18 cellular contexts compared by ENCODE assay signal in the genomic region with DNA sequence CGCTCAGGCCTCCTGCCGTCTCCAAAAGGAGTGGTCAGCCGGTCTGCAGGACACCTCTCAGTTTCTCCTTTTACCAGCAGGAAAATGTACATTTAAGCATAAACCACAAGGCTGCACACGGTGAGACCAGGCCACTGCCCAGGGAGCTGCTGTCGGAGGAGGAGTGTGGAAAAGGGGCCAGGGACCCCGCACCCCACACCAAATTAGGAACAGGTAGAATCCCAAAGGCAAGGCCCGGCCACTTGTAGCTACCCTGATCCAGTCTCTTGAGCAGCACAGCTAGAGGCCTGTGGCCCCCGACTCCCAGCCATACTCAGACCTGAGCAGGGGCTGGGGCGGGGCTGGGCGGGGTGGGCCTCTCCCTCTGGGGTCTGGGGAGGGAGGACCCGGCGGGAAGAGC.
A peak's percentile ranks its signal among the peaks of the same experiment; 100 is the strongest.
DNase-seq lines count a peak whose midpoint lies in the region; ATAC-seq and TF ChIP-seq lines count a peak whose summit lies in the region.
"Had no signal": no experiment of that assay in that cellular context is flagged by ENCODE, and none has a peak within 500 bp of the region (broad histone marks: within the 10 kb centered on the region; RNA-seq: fewer than 3 reads in every experiment).

No MANE protein-coding gene starts in this region.

- H3K27me3 Mint-ChIP-seq in activated T-cell treated with anti-CD3 and anti-CD28 coated beads, Interleukin-2, amount 50 U/mL, for 72 hours (ENCODE audit: low read depth), result no peaks in the 10 kb centered on the region

- intact Hi-C loops in tibial artery (cut with DNase I; ENCODE audit: low total_unique reads), result loop anchor here (10.0 kb wide), 1 partner anchor 135 kb away; no protein-coding TSS in a partner anchor

- ATAC-seq in activated T-cell treated with anti-CD3 and anti-CD28 coated beads, Interleukin-2, amount 50 U/mL, for 72 hours (replicated peaks in 1 of 2), result no peak
- no peak for ATAC-seq in stimulated activated effector memory CD8-positive, alpha-beta T cell treated with anti-CD3 and anti-CD28 coated beads, Interleukin-12 subunit alpha, Interleukin-12 subunit beta, amount 100 ng/mL, for 72 hours
- no peak for ATAC-seq in GM18907 (IDR thresholded peaks at IDR 0.05; ENCODE audit: unreplicated experiment)
- ATAC-seq: Panc1 had no signal

- POLR2A ChIA-PET in RWPE1 (lab: Yijun Ruan, JAX; ENCODE audit: low non-redundant PET), result no interaction called here

- peaks cover 18 to 65% of the 10 kb centered on the region in 2 donors for H3K36me3 Mint-ChIP-seq in activated T-cell treated with anti-CD3 and anti-CD28 coated beads, Interleukin-2, amount 50 U/mL, for 72 hours (ENCODE audit: insufficient read depth in 2 of 2)
- H3K36me3 Mint-ChIP-seq in stimulated activated effector memory CD8-positive, alpha-beta T cell treated with anti-CD3 and anti-CD28 coated beads, Interleukin-12 subunit alpha, Interleukin-12 subunit beta, amount 100 ng/mL, for 72 hours, result peaks cover 100% of the 10 kb centered on the region

- DNase-seq in activated T-cell treated with anti-CD3 and anti-CD28 coated beads, Interleukin-2, amount 50 U/mL, for 72 hours, result no peak
- DNase-seq in activated T-cell treated with anti-CD3 and anti-CD28 coated beads, Interleukin-2, amount 50 U/mL, for 48 hours, result no peak
- DNase-seq in RWPE1 (ENCODE audit: low spot score), result no peak
- DNase-seq in stimulated activated effector memory CD8-positive, alpha-beta T cell treated with anti-CD3 and anti-CD28 coated beads, Interleukin-12 subunit alpha, Interleukin-12 subunit beta, amount 100 ng/mL, for 72 hours (ENCODE audit: low spot score in 2 of 2), result no peak
- DNase-seq in NCI-H2107 (lab: John Stamatoyannopoulos, UW), result no peak
- DNase-seq in tibial artery, result no peak
- DNase-seq: activated CD4-positive, alpha-beta T cell treated with anti-CD3 and anti-CD28 coated beads for 4 hours; DMS79; KBM-7; NCI-H1930; occipital lobe; retina; SK-N-SH; testis had no signal

- CTCF ChIA-PET in RWPE1 (lab: Yijun Ruan, JAX), result interaction anchor here (0.7 kb wide), 1 partner anchor 80 kb away, joined by 7 read pairs; no protein-coding TSS in a partner anchor

- H3K27ac Mint-ChIP-seq in activated T-cell treated with anti-CD3 and anti-CD28 coated beads, Interleukin-2, amount 50 U/mL, for 72 hours, result peak overlapping the region; percentile 98
- H3K27ac Mint-ChIP-seq in stimulated activated effector memory CD8-positive, alpha-beta T cell treated with anti-CD3 and anti-CD28 coated beads, Interleukin-12 subunit alpha, Interleukin-12 subunit beta, amount 100 ng/mL, for 72 hours, result peak overlapping the region; percentile 90

- peaks cover 73% of the 10 kb centered on the region for H3K4me1 Mint-ChIP-seq in activated T-cell treated with anti-CD3 and anti-CD28 coated beads, Interleukin-2, amount 50 U/mL, for 72 hours (ENCODE audit: low read depth)
- peaks cover 77% of the 10 kb centered on the region for H3K4me1 Mint-ChIP-seq in stimulated activated effector memory CD8-positive, alpha-beta T cell treated with anti-CD3 and anti-CD28 coated beads, Interleukin-12 subunit alpha, Interleukin-12 subunit beta, amount 100 ng/mL, for 72 hours

- no peaks in the 10 kb centered on the region for H3K27me3 ChIP-seq in tibial artery
- H3K27me3 ChIP-seq: ascending aorta, testis had no signal

- H3K9me3 Mint-ChIP-seq in activated T-cell treated with anti-CD3 and anti-CD28 coated beads, Interleukin-2, amount 50 U/mL, for 72 hours, result no peaks in the 10 kb centered on the region
- no peaks in the 10 kb centered on the region for H3K9me3 Mint-ChIP-seq in stimulated activated effector memory CD8-positive, alpha-beta T cell treated with anti-CD3 and anti-CD28 coated beads, Interleukin-12 subunit alpha, Interleukin-12 subunit beta, amount 100 ng/mL, for 72 hours

- H3K36me3 ChIP-seq in tibial artery, result peaks cover 61 to 100% (median 81%) of the 10 kb centered on the region in 3 donors

- no peak overlapping the region for H3K4me3 ChIP-seq in tibial artery
- H3K4me3 ChIP-seq: ascending aorta, testis had no signal

- H3K27ac ChIP-seq in RWPE1, result peak overlapping the region; percentile 46
- peak overlapping the region; percentile 4 for H3K27ac ChIP-seq in cingulate gyrus (ENCODE audit: low read depth, low read length)
- H3K27ac ChIP-seq in tibial artery, result no peak overlapping the region
- H3K27ac ChIP-seq: ascending aorta, testis had no signal

- TF ChIP-seq CTCF in RWPE1 (conservative IDR thresholded peaks at IDR 0.05; ENCODE audit: low read depth), result no peak
- TF ChIP-seq CTCF in tibial artery (IDR thresholded peaks at IDR 0.05), result no peak

- H3K4me1 ChIP-seq in tibial artery, result no peaks in the 10 kb centered on the region
- H3K4me1 ChIP-seq: ascending aorta, testis had no signal

- no peaks in the 10 kb centered on the region for H3K9me3 ChIP-seq in tibial artery
- H3K9me3 ChIP-seq: ascending aorta, SK-N-SH, testis had no signal

- peak overlapping the region; percentile 81 to 89 for H3K4me3 Mint-ChIP-seq in activated T-cell treated with anti-CD3 and anti-CD28 coated beads, Interleukin-2, amount 50 U/mL, for 72 hours
- peak overlapping the region; percentile 68 for H3K4me3 Mint-ChIP-seq in stimulated activated effector memory CD8-positive, alpha-beta T cell treated with anti-CD3 and anti-CD28 coated beads, Interleukin-12 subunit alpha, Interleukin-12 subunit beta, amount 100 ng/mL, for 72 hours

Comparison
In these comparisons a context has a peak if more than half of its experiments do, and no peak if none do; other contexts are left out.
1. H3K27ac ChIP-seq: peak in RWPE1 (single experiment) and cingulate gyrus (single experiment); none in tibial artery (0 of 2).